In genomic region chr6:122400467-122401089, GRCh38 we compare ENCODE assay signal across 1 cellular context.
TF ChIP-seq lines count a peak whose summit lies in the region.

No MANE protein-coding gene starts in this region.

TF ChIP-seq in IMR-90, 13 proteins besides CTCF, POLR2A, EP300 and RAD21 (continued from another document):
- no peak for TF ChIP-seq USF2 (IDR thresholded peaks at IDR 0.05; ENCODE audit: low read depth, low read length)
- TF ChIP-seq ELK1 (IDR thresholded peaks at IDR 0.05; ENCODE audit: borderline replicate concordance, low read depth, low read length), result no peak
